ENCODE assay signal across 8 cellular contexts in the genomic region with DNA sequence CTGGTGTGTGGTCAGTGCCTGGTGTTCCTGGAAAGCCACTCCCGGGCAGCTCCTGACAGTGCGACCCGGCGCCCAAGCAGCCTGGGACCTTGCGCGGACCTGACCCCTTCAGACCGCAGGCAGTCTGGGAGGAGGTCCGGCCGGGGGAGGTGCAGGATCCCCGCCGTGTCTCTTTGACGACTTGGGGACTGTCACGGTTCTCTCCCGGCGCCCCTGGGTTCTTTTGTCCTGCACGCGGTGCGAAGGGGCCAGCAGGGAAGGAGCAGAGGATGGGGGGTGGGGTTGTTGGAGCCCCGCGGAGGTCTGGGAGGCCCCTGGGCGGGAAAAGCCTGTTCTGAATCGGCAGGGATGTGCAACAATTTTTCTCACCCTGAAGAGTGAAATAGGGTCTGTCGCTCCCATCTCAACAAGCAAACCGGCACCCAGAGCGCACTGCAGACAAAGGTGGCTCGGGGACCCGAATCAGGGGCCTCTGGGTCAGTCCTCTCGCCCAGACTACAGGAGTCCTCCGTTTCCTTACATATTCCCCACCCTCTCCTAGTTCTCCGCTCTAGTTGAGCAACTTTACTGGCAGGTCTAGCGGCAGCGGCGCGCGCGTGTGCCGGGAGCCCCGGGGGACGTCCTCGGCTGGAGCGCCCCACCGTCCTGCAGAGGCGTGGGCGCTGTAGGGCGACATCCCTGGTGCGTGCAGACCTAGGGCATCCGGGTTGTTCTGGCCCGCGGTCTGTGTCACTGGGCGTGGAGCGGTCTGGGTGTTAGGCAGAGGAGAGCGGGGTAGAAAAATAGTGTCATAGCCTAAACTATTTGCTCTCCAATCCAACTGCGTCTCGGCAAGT. TPM values are rescaled to one million over a fixed set of nuclear protein-coding genes. Genes with fewer than 3 reads are reported as not detected.
A peak's percentile ranks its signal among the peaks of the same experiment; 100 is the strongest.
DNase-seq lines count a peak whose midpoint lies in the region; ATAC-seq, FAIRE-seq and TF ChIP-seq lines count a peak whose summit lies in the region.

No MANE protein-coding gene starts in this region.

- no peak overlapping the region for H3K9ac ChIP-seq in colonic mucosa (ENCODE audit: low read depth in 2 of 2, low read length in 2 of 2)

- ATAC-seq in HG02943 (IDR thresholded peaks at IDR 0.05; ENCODE audit: low read depth, unreplicated experiment) (peak; percentile 43), right lobe of liver (peak; percentile 37 to 53 (median 46))

- FAIRE-seq in GM18507 (lab: Jason Lieb, UNC) = peak; percentile 42
- FAIRE-seq in RCC 7860 (lab: Jason Lieb, UNC) = no peak

- H3K27ac ChIP-seq in colonic mucosa (peak overlapping the region; percentile 49), right lobe of liver (no peak overlapping the region), suprapubic skin (peak overlapping the region; percentile 71)

- H3K9me3 ChIP-seq in colonic mucosa (no peaks in the 10 kb centered on the region), right lobe of liver (no peaks in the 10 kb centered on the region), suprapubic skin (no peaks in the 10 kb centered on the region)

- TF ChIP-seq CTCF in colonic mucosa (IDR thresholded peaks at IDR 0.05) = no peak
- TF ChIP-seq CTCF in right lobe of liver (IDR thresholded peaks at IDR 0.05) = no peak
- TF ChIP-seq CTCF in suprapubic skin (IDR thresholded peaks at IDR 0.05) = no peak

- peak; percentile 66 for DNase-seq in AG08395 (ENCODE audit: low spot score)
- DNase-seq in GM18507 (ENCODE audit: extremely low spot score, insufficient read length, low read depth) = no peak
- DNase-seq in RCC 7860 (ENCODE audit: low spot score) = peak; percentile 23
- DNase-seq in colonic mucosa = peak; percentile 29
- peak in 1 of 3 donors; percentile 27 for DNase-seq in right lobe of liver
- DNase-seq in suprapubic skin (ENCODE audit: low spot score in 2 of 2) = peak; percentile 80 to 84
- DNase-seq in NCI-H2196 (lab: John Stamatoyannopoulos, UW; ENCODE audit: unreplicated experiment) = no peak

- no peak for TF ChIP-seq POLR2A in right lobe of liver (IDR thresholded peaks at IDR 0.05)
- no peak for TF ChIP-seq POLR2A in suprapubic skin (IDR thresholded peaks at IDR 0.05)

- no peaks in the 10 kb centered on the region for H3K4me1 ChIP-seq in colonic mucosa
- H3K4me1 ChIP-seq in right lobe of liver = peaks cover 0 to 19% (median 0%) of the 10 kb centered on the region in 4 donors
- H3K4me1 ChIP-seq in suprapubic skin = peaks cover 47% of the 10 kb centered on the region

- TF ChIP-seq EP300 in suprapubic skin (IDR thresholded peaks at IDR 0.05) = no peak

- H3K4me3 ChIP-seq in colonic mucosa (peak overlapping the region; percentile 29), right lobe of liver (peak overlapping the region; percentile 18 to 41 (median 34)), suprapubic skin (peak overlapping the region; percentile 52)

- 2% methylated on average over 9 of the region's 54 CpGs for WGBS in right lobe of liver (ENCODE audit: insufficient coverage, low coverage, low lambda C conversion rate, missing lambda C conversion rate)
- 1% methylated on average over 38 of the region's 54 CpGs for WGBS in suprapubic skin

- H3K27me3 ChIP-seq in colonic mucosa = peaks cover 57% of the 10 kb centered on the region
- H3K27me3 ChIP-seq in right lobe of liver = peaks cover 0 to 24% of the 10 kb centered on the region in 2 donors
- peaks cover 40% of the 10 kb centered on the region for H3K27me3 ChIP-seq in suprapubic skin

- H3K36me3 ChIP-seq in colonic mucosa (no peaks in the 10 kb centered on the region), right lobe of liver (no peaks in the 10 kb centered on the region), suprapubic skin (no peaks in the 10 kb centered on the region)

- intact Hi-C loops in colonic mucosa (cut with DNase I) (no loop called here), right lobe of liver (cut with DNase I) (no loop called here)

RNA-seq across cellular contexts. Expression of a gene that starts 1.2 kb away (rescaled TPM):
- total RNA-seq in colonic mucosa (10 to 100 TPM in 1 of 2 donors, 1 to 10 TPM in 1; 9.8 to 27.2 TPM), right lobe of liver (10 to 100 TPM in 2 of 6 experiments, 1 to 10 TPM in 4; 3.8 to 13.8 (median 6.0) TPM), suprapubic skin (10 to 100 TPM; 22.8 to 30.3 (median 24.0) TPM)

Comparison
In these comparisons a context has a peak if more than half of its experiments do, and no peak if none do; other contexts are left out.
1. DNase-seq: peak in AG08395 (single experiment), RCC 7860 (single experiment), colonic mucosa (single experiment) and suprapubic skin (2 of 2); none in GM18507 (single experiment) and NCI-H2196 (single experiment).
2. H3K27ac ChIP-seq: peak in colonic mucosa (single experiment) and suprapubic skin (single experiment); none in right lobe of liver (0 of 3).
3. Peak in every context shown above with its lines, with median percentiles within 50 percentile points of each other: H3K4me3 ChIP-seq.